8 cellular contexts compared by ENCODE assay signal in genomic region chr11:72683782-72684200, GRCh38. TPM values are rescaled to one million over a fixed set of nuclear protein-coding genes. Genes with fewer than 3 reads are reported as not detected.
DNase-seq lines count a peak whose midpoint lies in the region; ATAC-seq and TF ChIP-seq lines count a peak whose summit lies in the region.

No MANE protein-coding gene starts in this region.

- H3K9me3 ChIP-seq in PC-3 (ENCODE audit: low read length) (no peaks in the 10 kb centered on the region), tibial artery (no peaks in the 10 kb centered on the region)

- no peak overlapping the region for H3K27ac ChIP-seq in PC-3 (ENCODE audit: low read length)
- H3K27ac ChIP-seq in tibial artery = no peak overlapping the region

- H3K9me2 ChIP-seq in PC-3 (replicated peaks; ENCODE audit: low read length) = no peaks in the 10 kb centered on the region

- intact Hi-C loops in PC-3 (cut with micrococcal nuclease) (loop anchor here (5.0 kb wide), 1 partner anchor 211 kb away; no protein-coding TSS in a partner anchor), tibial artery (cut with DNase I; ENCODE audit: low total_unique reads) (loop anchor here (1.0 to 5.0 kb wide), 2 partner anchors 98 to 211 kb away; no protein-coding TSS in a partner anchor)

- CTCF ChIA-PET in PC-3 (lab: Charles Lee) = interaction anchor here (0.6 to 1.6 kb wide), 4 partner anchors 39 to 229 kb away, joined by 4 to 10 read pairs (median 7); no protein-coding TSS in a partner anchor

- DNase-seq in C1 segment of cervical spinal cord (lab: John Stamatoyannopoulos, UW) (peak in 9 of 14 donors; percentile 12 to 61 (median 37)), H7 (peak; percentile 97), PC-3 (peak; percentile 74), fibroblast of pulmonary artery (ENCODE audit: low read depth) (peak; percentile 37), occipital lobe (lab: John Stamatoyannopoulos, UW) (peak; percentile 33), tibial artery (peak; percentile 76 to 80), NCI-H226 (no peak)
- DNase-seq in activated T-cell treated with anti-CD3 and anti-CD28 coated beads, Interleukin-2, amount 50 U/mL, for 48 hours = peak; percentile 88 to 89

- H3K4me3 ChIP-seq in H7 (ENCODE audit: insufficient read depth, low read depth, low read length) = no peak overlapping the region
- H3K4me3 ChIP-seq in PC-3 (ENCODE audit: low read length) = no peak overlapping the region
- no peak overlapping the region for H3K4me3 ChIP-seq in fibroblast of pulmonary artery (replicated peaks; ENCODE audit: low read depth, low read length)
- H3K4me3 ChIP-seq in tibial artery = no peak overlapping the region

- POLR2A ChIA-PET in PC-3 (lab: Charles Lee; ENCODE audit: unreplicated experiment) = no interaction called here

- no peaks in the 10 kb centered on the region for H4K20me1 ChIP-seq in PC-3 (ENCODE audit: low read length)

- no peak overlapping the region for H2AFZ ChIP-seq in PC-3 (ENCODE audit: low read length)

- no peaks in the 10 kb centered on the region for H3K79me2 ChIP-seq in PC-3 (ENCODE audit: low read length)

- H3K4me1 ChIP-seq in PC-3 (ENCODE audit: insufficient read depth, low read length) = no peaks in the 10 kb centered on the region; the same call in 1 of the 2 replicates
- peaks cover 0 to 7% (median 0%) of the 10 kb centered on the region in 4 donors for H3K4me1 ChIP-seq in tibial artery

- peaks cover 8% of the 10 kb centered on the region; the same call in 1 of the 2 replicates for H3K27me3 ChIP-seq in H7 (ENCODE audit: control insufficient read depth, insufficient read depth, low read length)
- peaks cover 9% of the 10 kb centered on the region; the same call in 1 of the 2 replicates for H3K27me3 ChIP-seq in PC-3 (ENCODE audit: low read length)
- H3K27me3 ChIP-seq in tibial artery = peaks cover 0 to 21% of the 10 kb centered on the region in 2 donors

- TF ChIP-seq CTCF in PC-3 (conservative IDR thresholded peaks at IDR 0.05; ENCODE audit: low read depth, low read length) (peak; percentile 98), fibroblast of pulmonary artery (IDR thresholded peaks at IDR 0.05; ENCODE audit: low read length, missing control alignments) (peak; percentile 92), tibial artery (IDR thresholded peaks at IDR 0.05) (peak; percentile 96)

- H3K36me3 ChIP-seq in H7 (replicated peaks; ENCODE audit: control insufficient read depth, insufficient read depth, low read length) (peaks cover 6% of the 10 kb centered on the region), PC-3 (ENCODE audit: low read depth, low read length) (peaks cover 5% of the 10 kb centered on the region; the same call in 1 of the 2 replicates), tibial artery (peaks cover 0 to 43% (median 29%) of the 10 kb centered on the region in 3 donors)

- H3K9ac ChIP-seq in PC-3 (ENCODE audit: low read length) = no peak overlapping the region

- no TSS peak for BruUV-seq in PC-3 (replicated peaks; lab: Mats Ljungman, UMichigan)

- no peak overlapping the region for H3K4me2 ChIP-seq in PC-3 (ENCODE audit: low read length)

- ATAC-seq in PC-3 = peak; percentile 45

- H3F3A ChIP-seq in PC-3 (ENCODE audit: low read length, unreplicated experiment) = no peaks in the 10 kb centered on the region

RNA-seq across cellular contexts. Expression of gene PDE2A, which starts 9.6 kb away (rescaled TPM):
- total RNA-seq in H7 (2014; rRNA removed; shearing (Covaris generic)) = 1.9 and 2.9 TPM in 2 replicates
- total RNA-seq in PC-3 (2014; rRNA removed) (2.6 and 2.7 TPM in 2 replicates), occipital lobe (78.3 TPM)

Comparison
In these comparisons a context has a peak if more than half of its experiments do, and no peak if none do; other contexts are left out.
1. RNA of gene PDE2A, which starts 9.6 kb away (total RNA-seq): 78.3 TPM in occipital lobe (single experiment); 2.6 to 2.7 TPM in PC-3 and 1.9 to 2.9 TPM in H7; every median in the first group is over 10 times any median in the second.
2. Peak in every context shown above with its lines, with median percentiles within 50 percentile points of each other: CTCF ChIP-seq.